In the genomic region with DNA sequence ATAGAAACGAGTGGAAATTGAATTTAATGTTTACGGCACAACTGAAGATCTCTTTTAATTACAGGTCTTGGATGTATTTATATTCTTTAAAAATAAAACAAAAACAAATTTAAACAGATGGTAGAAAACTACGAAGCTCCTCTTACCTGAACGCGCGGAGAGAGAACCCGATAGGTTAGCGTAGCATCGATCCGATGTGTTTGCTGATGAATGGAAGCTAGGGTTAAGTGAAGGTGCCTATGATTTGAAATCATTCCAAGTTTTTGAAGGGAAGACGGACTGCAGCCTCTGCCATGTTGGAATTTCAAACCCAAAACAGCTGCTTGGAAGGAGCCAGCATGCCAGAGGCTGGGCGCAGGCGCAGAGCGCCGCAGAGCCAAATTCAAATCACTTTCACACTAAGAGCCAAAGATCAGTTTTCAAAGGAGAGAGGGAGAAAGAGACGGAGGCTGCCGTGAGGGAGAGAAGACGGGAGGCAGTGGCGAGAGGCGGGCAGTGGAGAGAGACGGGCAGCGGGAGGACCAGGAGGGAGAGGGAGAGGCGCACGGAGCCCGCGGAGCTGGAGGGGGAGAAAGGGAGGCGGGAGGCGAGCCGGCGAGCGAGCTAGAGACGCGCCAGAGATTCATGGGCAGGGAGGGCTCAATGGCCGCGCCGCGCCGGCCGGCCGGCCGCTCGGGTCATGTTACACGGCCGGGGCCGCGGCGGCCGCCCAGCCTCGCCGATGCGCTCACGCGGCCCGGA, we compare ENCODE assay signal across 9 cellular contexts.
DNase-seq lines count a peak whose midpoint lies in the region; ATAC-seq and TF ChIP-seq lines count a peak whose summit lies in the region.
"Had no signal": no experiment of that assay in that cellular context is flagged by ENCODE, and none has a peak within 500 bp of the region (broad histone marks: within the 10 kb centered on the region; RNA-seq: fewer than 3 reads in every experiment).

A gene with protein sequence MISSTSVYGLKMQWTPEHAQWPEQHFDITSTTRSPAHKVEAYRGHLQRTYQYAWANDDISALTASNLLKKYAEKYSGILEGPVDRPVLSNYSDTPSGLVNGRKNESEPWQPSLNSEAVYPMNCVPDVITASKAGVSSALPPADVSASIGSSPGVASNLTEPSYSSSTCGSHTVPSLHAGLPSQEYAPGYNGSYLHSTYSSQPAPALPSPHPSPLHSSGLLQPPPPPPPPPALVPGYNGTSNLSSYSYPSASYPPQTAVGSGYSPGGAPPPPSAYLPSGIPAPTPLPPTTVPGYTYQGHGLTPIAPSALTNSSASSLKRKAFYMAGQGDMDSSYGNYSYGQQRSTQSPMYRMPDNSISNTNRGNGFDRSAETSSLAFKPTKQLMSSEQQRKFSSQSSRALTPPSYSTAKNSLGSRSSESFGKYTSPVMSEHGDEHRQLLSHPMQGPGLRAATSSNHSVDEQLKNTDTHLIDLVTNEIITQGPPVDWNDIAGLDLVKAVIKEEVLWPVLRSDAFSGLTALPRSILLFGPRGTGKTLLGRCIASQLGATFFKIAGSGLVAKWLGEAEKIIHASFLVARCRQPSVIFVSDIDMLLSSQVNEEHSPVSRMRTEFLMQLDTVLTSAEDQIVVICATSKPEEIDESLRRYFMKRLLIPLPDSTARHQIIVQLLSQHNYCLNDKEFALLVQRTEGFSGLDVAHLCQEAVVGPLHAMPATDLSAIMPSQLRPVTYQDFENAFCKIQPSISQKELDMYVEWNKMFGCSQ (minus strand): TSS at position 317 of the 741 bp plus-strand sequence. CDS start 1,081 bp downstream, outside the sequence.

- H3K9me3 Mint-ChIP-seq in stimulated activated memory B cell treated with anti-CD40 and anti-IgM and Interleukin-4, amounts not matched to agents 10 μg/mL and 1 μg/mL and 100 μg/mL, for 72 hours: peaks cover 3% of the 10 kb centered on the region

- H3K4me3 Mint-ChIP-seq in stimulated activated memory B cell treated with anti-CD40 and anti-IgM and Interleukin-4, amounts not matched to agents 10 μg/mL and 1 μg/mL and 100 μg/mL, for 72 hours: peak within 1 kb of the TSS; percentile 57

- peak within 1 kb of the TSS; percentile 94 to 96 for H3K27ac ChIP-seq in coronary artery
- H3K27ac ChIP-seq: BLaER1 had no signal

- no peak for TF ChIP-seq CTCF in coronary artery (IDR thresholded peaks at IDR 0.05)

- peaks cover 10% of the 10 kb centered on the region for H3K27me3 Mint-ChIP-seq in stimulated activated memory B cell treated with anti-CD40 and anti-IgM and Interleukin-4, amounts not matched to agents 10 μg/mL and 1 μg/mL and 100 μg/mL, for 72 hours

- peak within 1 kb of the TSS; percentile 82 for H3K4me3 ChIP-seq in coronary artery
- H3K4me3 ChIP-seq: BLaER1 had no signal

- DNase-seq in NCI-H1417 (lab: John Stamatoyannopoulos, UW) (peak; percentile 47 to 65 (median 62)), NCI-H1417 treated with DMSO at 0.1 percent for 48 hours (lab: John Stamatoyannopoulos, UW) (no peak), NCI-H748 treated with DMSO at 0.1 percent for 48 hours (lab: John Stamatoyannopoulos, UW) (peak; percentile 82), coronary artery (ENCODE audit: low spot score) (peak; percentile 87), kidney tubule cell (ENCODE audit: low spot score) (peak; percentile 89)
- no peak for DNase-seq in activated CD4-positive, alpha-beta T cell treated with anti-CD3 and anti-CD28 coated beads for 48 hours

- peaks cover 4% of the 10 kb centered on the region for H3K36me3 Mint-ChIP-seq in stimulated activated memory B cell treated with anti-CD40 and anti-IgM and Interleukin-4, amounts not matched to agents 10 μg/mL and 1 μg/mL and 100 μg/mL, for 72 hours

- H3K4me1 Mint-ChIP-seq in stimulated activated memory B cell treated with anti-CD40 and anti-IgM and Interleukin-4, amounts not matched to agents 10 μg/mL and 1 μg/mL and 100 μg/mL, for 72 hours: peaks cover 6% of the 10 kb centered on the region

- ATAC-seq in stimulated activated memory B cell treated with anti-CD40 and anti-IgM and Interleukin-4, amounts not matched to agents 10 μg/mL and 1 μg/mL and 100 μg/mL, for 72 hours: peak; percentile 48
- no peak for ATAC-seq in HG03025 (IDR thresholded peaks at IDR 0.05; ENCODE audit: low FRiP score, unreplicated experiment)

- no peak within 1 kb of the TSS for H3K27ac Mint-ChIP-seq in stimulated activated memory B cell treated with anti-CD40 and anti-IgM and Interleukin-4, amounts not matched to agents 10 μg/mL and 1 μg/mL and 100 μg/mL, for 72 hours

Comparison
In these comparisons a context has a peak if more than half of its experiments do, and no peak if none do; other contexts are left out.
1. DNase-seq: peak in NCI-H1417 (3 of 3), NCI-H748 treated with DMSO at 0.1 percent for 48 hours (single experiment), coronary artery (single experiment) and kidney tubule cell (single experiment); none in NCI-H1417 treated with DMSO at 0.1 percent for 48 hours (single experiment) and activated CD4-positive, alpha-beta T cell treated with anti-CD3 and anti-CD28 coated beads for 48 hours (single experiment).